18 cellular contexts compared by ENCODE assay signal in genomic region chr11:76410771-76411423, GRCh38. TPM values are rescaled to one million over a fixed set of nuclear protein-coding genes. Genes with fewer than 3 reads are reported as not detected.
A peak's percentile ranks its signal among the peaks of the same experiment; 100 is the strongest.
DNase-seq lines count a peak whose midpoint lies in the region; ATAC-seq and TF ChIP-seq lines count a peak whose summit lies in the region.
"Had no signal": no experiment of that assay in that cellular context is flagged by ENCODE, and none has a peak within 500 bp of the region (broad histone marks: within the 10 kb centered on the region; RNA-seq: fewer than 3 reads in every experiment).

No MANE protein-coding gene starts in this region.

- H3K4me1 ChIP-seq in osteoblast (ENCODE audit: insufficient read depth, low read length) (no peaks in the 10 kb centered on the region), testis (no peaks in the 10 kb centered on the region)
- H3K4me1 ChIP-seq: body of pancreas, foreskin keratinocyte, stomach had no signal

- H2AFZ ChIP-seq in osteoblast (ENCODE audit: low read length), result peak overlapping the region; percentile 18
- H2AFZ ChIP-seq: parathyroid adenoma had no signal

- H3K4me3 ChIP-seq in epithelial cell of proximal tubule (ENCODE audit: low read depth, low read length) (no peak overlapping the region), osteoblast (ENCODE audit: insufficient read depth, low read length) (peak overlapping the region; percentile 25), testis (no peak overlapping the region)
- H3K4me3 ChIP-seq: body of pancreas, stomach had no signal

- H3K36me3 ChIP-seq in osteoblast (ENCODE audit: insufficient read depth, low read length) (no peaks in the 10 kb centered on the region), testis (ENCODE audit: low read depth, missing control alignments) (no peaks in the 10 kb centered on the region)
- H3K36me3 ChIP-seq: stomach had no signal

- no peak for ATAC-seq in HG03280 (IDR thresholded peaks at IDR 0.05; ENCODE audit: unreplicated experiment)
- no peak for ATAC-seq in HG03378 (IDR thresholded peaks at IDR 0.05; ENCODE audit: unreplicated experiment)
- ATAC-seq: activated CD4-positive, alpha-beta T cell treated with anti-CD3 and anti-CD28 coated beads for 36 hours; activated CD8-positive, alpha-beta memory T cell treated with anti-CD3 and anti-CD28 coated beads, Interleukin-2, amount 10 ng/mL, durations not matched to agents 7 days and 5 days; body of pancreas; foreskin keratinocyte; naive thymus-derived CD8-positive, alpha-beta T cell had no signal

- 57 to 66% methylated on average over 7 to 11 of the region's 11 CpGs for WGBS in testis, 2 donors

- TF ChIP-seq CTCF in epithelial cell of proximal tubule (conservative IDR thresholded peaks at IDR 0.05; ENCODE audit: low read depth, low read length) (peak; percentile 8), osteoblast (IDR thresholded peaks at IDR 0.05; ENCODE audit: extremely low read depth, low read depth, low read length) (no peak), testis (IDR thresholded peaks at IDR 0.05) (no peak)

- no peaks in the 10 kb centered on the region for H3K9me3 ChIP-seq in osteoblast (ENCODE audit: low read depth, low read length)
- no peaks in the 10 kb centered on the region for H3K9me3 ChIP-seq in testis
- H3K9me3 ChIP-seq: body of pancreas, stomach had no signal

- H3K79me2 ChIP-seq in osteoblast (ENCODE audit: insufficient read depth, low read length), result no peaks in the 10 kb centered on the region
- H3K79me2 ChIP-seq: parathyroid adenoma had no signal

- no peaks in the 10 kb centered on the region for H4K20me1 ChIP-seq in osteoblast (ENCODE audit: insufficient read depth, low read length)

- peak; percentile 29 for DNase-seq in NCI-H1092 treated with DMSO at 0.1 percent for 48 hours (lab: John Stamatoyannopoulos, UW)
- no peak for DNase-seq in NCI-H1092 (lab: John Stamatoyannopoulos, UW)
- peak; percentile 4 for DNase-seq in Daoy (ENCODE audit: low read depth)
- DNase-seq in epithelial cell of proximal tubule (ENCODE audit: low read depth), result no peak
- DNase-seq in osteoblast (ENCODE audit: insufficient read length, low spot score, missing footprints), result no peak
- no peak for DNase-seq in testis
- DNase-seq: activated CD4-positive, alpha-beta T cell treated with anti-CD3 and anti-CD28 coated beads for 36 hours; activated CD8-positive, alpha-beta memory T cell treated with anti-CD3 and anti-CD28 coated beads, Interleukin-2, amount 10 ng/mL, durations not matched to agents 7 days and 5 days; body of pancreas; foreskin keratinocyte; naive thymus-derived CD8-positive, alpha-beta T cell; small intestine; stimulated activated CD4-positive, alpha-beta T cell treated with anti-CD3 and anti-CD28 coated beads, Interleukin-4, amount 100 ng/mL, for 24 hours; stomach had no signal

- intact Hi-C loops in testis (cut with DNase I; ENCODE audit: low total_unique reads), result no loop called here

- H3K27me3 ChIP-seq in osteoblast (ENCODE audit: insufficient read depth, low read length), result peaks cover 17% of the 10 kb centered on the region
- H3K27me3 ChIP-seq in testis, result no peaks in the 10 kb centered on the region
- H3K27me3 ChIP-seq: body of pancreas, stomach had no signal

- H3K27ac ChIP-seq in osteoblast (ENCODE audit: low read depth, low read length), result no peak overlapping the region
- no peak overlapping the region for H3K27ac ChIP-seq in testis
- H3K27ac ChIP-seq: body of pancreas, C4-2B, foreskin keratinocyte, parathyroid adenoma, stomach had no signal

- no peak for TF ChIP-seq POLR2A in testis (IDR thresholded peaks at IDR 0.05)

- peak overlapping the region; percentile 28 for H3K4me2 ChIP-seq in osteoblast (ENCODE audit: insufficient read depth, low read length)

RNA-seq across cellular contexts. Expression of gene GVQW3, which starts 29.8 kb away (rescaled TPM):
- 0.34 and 0.57 TPM in 2 replicates for total RNA-seq in Daoy (2014; rRNA removed; shearing (Covaris generic))
- total RNA-seq in epithelial cell of proximal tubule, result 0.87 and 7.0 TPM in 2 replicates
- total RNA-seq in osteoblast, result 2.9 and 3.2 TPM in 2 replicates
- total RNA-seq in testis, result 1 to 10 TPM; 5.9 to 8.2 TPM
- polyA plus RNA-seq in testis (ENCODE audit: insufficient read depth, low read depth, low replicate concordance), result 11.0 TPM

RNA-seq across cellular contexts. Expression of gene THAP12, which starts 30.0 kb away (rescaled TPM):
- 54.5 and 80.1 TPM in 2 replicates for total RNA-seq in Daoy (2014; rRNA removed; shearing (Covaris generic))
- 24.1 and 27.5 TPM in 2 replicates for total RNA-seq in epithelial cell of proximal tubule
- total RNA-seq in osteoblast, result 44.5 and 47.7 TPM in 2 replicates
- total RNA-seq in testis, result 10 to 100 TPM; 37.7 to 41.0 TPM
- 39.8 TPM for polyA plus RNA-seq in testis (ENCODE audit: insufficient read depth, low read depth, low replicate concordance)

RNA-seq across cellular contexts. Expression of gene EMSY, which starts 33.9 kb away (rescaled TPM):
- total RNA-seq in Daoy (2014; rRNA removed; shearing (Covaris generic)), result 7.8 and 12.7 TPM in 2 replicates
- 7.8 and 17.7 TPM in 2 replicates for total RNA-seq in epithelial cell of proximal tubule
- total RNA-seq in osteoblast, result 17.4 and 20.3 TPM in 2 replicates
- 10 to 100 TPM; 35.7 to 45.5 TPM for total RNA-seq in testis
- polyA plus RNA-seq in testis (ENCODE audit: insufficient read depth, low read depth, low replicate concordance), result 23.1 TPM

Comparison
In these comparisons a context has a peak if more than half of its experiments do, and no peak if none do; other contexts are left out.
1. DNase-seq: peak in NCI-H1092 treated with DMSO at 0.1 percent for 48 hours (single experiment) and Daoy (single experiment); none in NCI-H1092 (single experiment), epithelial cell of proximal tubule (single experiment), osteoblast (single experiment) and testis (single experiment).